8 cellular contexts compared by ENCODE assay signal in the genomic region with DNA sequence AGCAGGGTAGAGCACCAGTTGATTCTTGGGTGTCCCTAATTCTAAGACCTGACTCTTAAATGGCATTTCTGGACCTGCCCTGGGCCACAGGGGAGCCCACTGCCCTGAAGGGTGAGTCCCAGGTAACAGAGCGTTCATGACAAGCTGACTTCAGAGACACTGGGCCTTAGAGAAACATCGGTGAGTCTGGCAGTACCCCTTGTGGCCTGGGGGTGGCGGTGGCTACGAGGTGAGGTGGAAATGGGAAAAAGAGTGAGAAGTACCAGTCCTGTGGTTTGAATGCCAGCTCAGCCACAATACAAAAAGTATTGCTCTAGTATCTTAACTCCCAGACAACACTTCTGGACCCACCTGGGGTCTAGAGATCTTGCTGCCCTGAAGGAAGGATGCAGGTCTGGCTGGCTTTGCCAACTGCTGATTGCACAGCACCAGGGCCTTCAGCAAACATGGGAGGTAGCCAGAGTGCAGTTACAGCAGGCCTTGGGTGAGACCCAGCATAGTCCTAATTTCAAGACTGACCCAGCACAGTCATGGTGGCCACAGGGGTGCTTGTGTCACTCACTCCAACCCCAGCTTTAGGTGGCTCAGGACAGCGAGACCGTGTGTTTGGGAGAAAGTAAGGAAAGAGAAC. TPM values are rescaled to one million over a fixed set of nuclear protein-coding genes. Genes with fewer than 3 reads are reported as not detected.
DNase-seq lines count a peak whose midpoint lies in the region; ATAC-seq and TF ChIP-seq lines count a peak whose summit lies in the region.

No MANE protein-coding gene starts in this region.

- peaks cover 9 to 61% of the 10 kb centered on the region in 2 donors for H3K4me1 ChIP-seq in left lung

- no peaks in the 10 kb centered on the region for H3K9me3 ChIP-seq in left lung

- intact Hi-C loops in left lung (cut with DNase I) = no loop called here

- TF ChIP-seq CTCF in left lung (IDR thresholded peaks at IDR 0.05) = peak in 1 of 2 donors; percentile 57

- no peak overlapping the region for H3K4me3 ChIP-seq in left lung

- peak; percentile 68 for ATAC-seq in GM19463 (IDR thresholded peaks at IDR 0.05; ENCODE audit: unreplicated experiment)
- ATAC-seq in HG03565 (IDR thresholded peaks at IDR 0.05; ENCODE audit: unreplicated experiment) = peak; percentile 58
- peak; percentile 79 for ATAC-seq in left lung

- peak; percentile 23 for DNase-seq in COLO829 (ENCODE audit: low spot score)
- DNase-seq in T-helper 22 cell (ENCODE audit: low read depth) = peak; percentile 34
- peak; percentile 33 for DNase-seq in astrocyte of the hippocampus (ENCODE audit: low read depth, low spot score)
- DNase-seq in left lung = peak; percentile 52 to 86
- DNase-seq in stimulated activated CD8-positive, alpha-beta memory T cell treated with anti-CD3 and anti-CD28 coated beads, Interleukin-4, amount 100 ng/mL, for 4 hours (ENCODE audit: low read depth in 2 of 2, low spot score in 1 of 2) = peak; percentile 38 to 43
- DNase-seq in NCI-H524 treated with DMSO at 0.1 percent for 48 hours (lab: John Stamatoyannopoulos, UW) = no peak

- no peaks in the 10 kb centered on the region for H3K36me3 ChIP-seq in left lung

- H3K27ac ChIP-seq in left lung = peak overlapping the region in 1 of 2 donors; percentile 43

- no peaks in the 10 kb centered on the region for H3K27me3 ChIP-seq in left lung

RNA-seq across cellular contexts. Expression of a gene that starts 44.5 kb away (rescaled TPM):
- 100 to 1,000 TPM in 1 of 2 donors, 10 to 100 TPM in 1; 86.5 to 108 TPM for total RNA-seq in left lung
